ENCODE assay signal across 9 cellular contexts in genomic region chr10:15427836-15428414, GRCh38. TPM values are rescaled to one million over a fixed set of nuclear protein-coding genes. Genes with fewer than 3 reads are reported as not detected.
DNase-seq lines count a peak whose midpoint lies in the region; ATAC-seq, FAIRE-seq and TF ChIP-seq lines count a peak whose summit lies in the region.
"Had no signal": no experiment of that assay in that cellular context is flagged by ENCODE, and none has a peak within 500 bp of the region (broad histone marks: within the 10 kb centered on the region; RNA-seq: fewer than 3 reads in every experiment).

No MANE protein-coding gene starts in this region.

- no peaks in the 10 kb centered on the region for H3K9me3 Mint-ChIP-seq in astrocyte (ENCODE audit: unreplicated experiment)
- H3K9me3 Mint-ChIP-seq in activated T-helper 1 cell treated with anti-CD3 and anti-CD28 coated beads, Interleukin-12 subunit alpha, Interleukin-12 subunit beta, Interleukin-2, Interleukin-4 antibody, amounts not matched to agents 30 ng/mL and 10 ng/mL and 1 ng/mL, durations not matched to agents 14 hours and 24 hours and 36 hours: no peaks in the 10 kb centered on the region
- H3K9me3 Mint-ChIP-seq: memory B cell had no signal

- FAIRE-seq in astrocyte (lab: Jason Lieb, UNC): no peak

- no peaks in the 10 kb centered on the region for H4K20me1 ChIP-seq in astrocyte (ENCODE audit: insufficient read depth, low read length)

- no peaks in the 10 kb centered on the region for H3K36me3 Mint-ChIP-seq in astrocyte (ENCODE audit: low read depth, unreplicated experiment)
- H3K36me3 Mint-ChIP-seq in activated T-helper 1 cell treated with anti-CD3 and anti-CD28 coated beads, Interleukin-12 subunit alpha, Interleukin-12 subunit beta, Interleukin-2, Interleukin-4 antibody, amounts not matched to agents 30 ng/mL and 10 ng/mL and 1 ng/mL, durations not matched to agents 14 hours and 24 hours and 36 hours (ENCODE audit: low read depth): no peaks in the 10 kb centered on the region

- intact Hi-C loops in left lung (cut with DNase I): no loop called here
- intact Hi-C loops in activated T-helper 1 cell treated with anti-CD3 and anti-CD28 coated beads, Interleukin-12 subunit alpha, Interleukin-12 subunit beta, Interleukin-2, Interleukin-4 antibody, amounts not matched to agents 30 ng/mL and 10 ng/mL and 1 ng/mL, durations not matched to agents 14 hours and 24 hours and 36 hours (cut with micrococcal nuclease): no loop called here

- H3K9me3 ChIP-seq in astrocyte (ENCODE audit: insufficient read depth, low read depth, low read length) (no peaks in the 10 kb centered on the region), left lung (no peaks in the 10 kb centered on the region)

- peak; percentile 66 for ATAC-seq in left lung
- no peak for ATAC-seq in HG03159 (IDR thresholded peaks at IDR 0.05; ENCODE audit: unreplicated experiment)

- peak; percentile 15 for DNase-seq in DMS53 treated with DMSO at 0.1 percent for 48 hours (lab: John Stamatoyannopoulos, UW; ENCODE audit: unreplicated experiment)
- DNase-seq in LNCaP clone FGC (ENCODE audit: low read depth): peak; percentile 27
- peak; percentile 28 for DNase-seq in astrocyte (ENCODE audit: low read depth)
- DNase-seq in left lung: no peak
- no peak for DNase-seq in activated T-helper 1 cell treated with anti-CD3 and anti-CD28 coated beads, Interleukin-12 subunit alpha, Interleukin-12 subunit beta, Interleukin-2, Interleukin-4 antibody, amounts not matched to agents 30 ng/mL and 10 ng/mL and 1 ng/mL, durations not matched to agents 14 hours and 24 hours and 36 hours (ENCODE audit: low spot score)
- DNase-seq in islet precursor cell: no peak
- DNase-seq in activated gamma-delta T cell treated with Interleukin-2 at 50 U/mL for 16 hours: no peak

- no peaks in the 10 kb centered on the region for H3K27me3 Mint-ChIP-seq in astrocyte (ENCODE audit: low read depth, unreplicated experiment)
- H3K27me3 Mint-ChIP-seq in activated T-helper 1 cell treated with anti-CD3 and anti-CD28 coated beads, Interleukin-12 subunit alpha, Interleukin-12 subunit beta, Interleukin-2, Interleukin-4 antibody, amounts not matched to agents 30 ng/mL and 10 ng/mL and 1 ng/mL, durations not matched to agents 14 hours and 24 hours and 36 hours (ENCODE audit: insufficient read depth): peaks cover 7% of the 10 kb centered on the region

- no peak overlapping the region for H3K4me3 Mint-ChIP-seq in astrocyte (ENCODE audit: unreplicated experiment)
- H3K4me3 Mint-ChIP-seq in activated T-helper 1 cell treated with anti-CD3 and anti-CD28 coated beads, Interleukin-12 subunit alpha, Interleukin-12 subunit beta, Interleukin-2, Interleukin-4 antibody, amounts not matched to agents 30 ng/mL and 10 ng/mL and 1 ng/mL, durations not matched to agents 14 hours and 24 hours and 36 hours: no peak overlapping the region
- H3K4me3 Mint-ChIP-seq: memory B cell had no signal

- H3K79me2 ChIP-seq in astrocyte (ENCODE audit: insufficient read depth, low read length): no peaks in the 10 kb centered on the region

- H3K4me1 Mint-ChIP-seq in astrocyte (ENCODE audit: low read depth, unreplicated experiment): no peaks in the 10 kb centered on the region
- no peaks in the 10 kb centered on the region for H3K4me1 Mint-ChIP-seq in activated T-helper 1 cell treated with anti-CD3 and anti-CD28 coated beads, Interleukin-12 subunit alpha, Interleukin-12 subunit beta, Interleukin-2, Interleukin-4 antibody, amounts not matched to agents 30 ng/mL and 10 ng/mL and 1 ng/mL, durations not matched to agents 14 hours and 24 hours and 36 hours (ENCODE audit: low read depth)
- H3K4me1 Mint-ChIP-seq: memory B cell had no signal

- H3K27me3 ChIP-seq in astrocyte (ENCODE audit: insufficient read depth, low read length) (peaks cover 3% of the 10 kb centered on the region), left lung (peaks cover 0 to 9% of the 10 kb centered on the region in 2 donors)

- H3K27ac ChIP-seq in astrocyte (ENCODE audit: low read depth, low read length) (no peak overlapping the region), left lung (no peak overlapping the region)

- H3K4me3 ChIP-seq in LNCaP clone FGC (ENCODE audit: low read depth, low read length) (no peak overlapping the region), astrocyte (ENCODE audit: insufficient read depth, low read depth, low read length) (no peak overlapping the region), left lung (no peak overlapping the region)

- H3K36me3 ChIP-seq in astrocyte (ENCODE audit: insufficient read depth, low read length) (no peaks in the 10 kb centered on the region), left lung (no peaks in the 10 kb centered on the region)

- no peak overlapping the region for H3K27ac Mint-ChIP-seq in astrocyte (ENCODE audit: unreplicated experiment)
- no peak overlapping the region for H3K27ac Mint-ChIP-seq in activated T-helper 1 cell treated with anti-CD3 and anti-CD28 coated beads, Interleukin-12 subunit alpha, Interleukin-12 subunit beta, Interleukin-2, Interleukin-4 antibody, amounts not matched to agents 30 ng/mL and 10 ng/mL and 1 ng/mL, durations not matched to agents 14 hours and 24 hours and 36 hours
- H3K27ac Mint-ChIP-seq: memory B cell had no signal

- peak; percentile 74 for TF ChIP-seq CTCF in LNCaP clone FGC (IDR thresholded peaks at IDR 0.05; ENCODE audit: control insufficient read depth, extremely low read depth, insufficient read depth)
- TF ChIP-seq CTCF in astrocyte (IDR thresholded peaks at IDR 0.05; ENCODE audit: insufficient read depth, low read depth, low read length): peak; percentile 60
- TF ChIP-seq CTCF in left lung (IDR thresholded peaks at IDR 0.05): peak; percentile 25 to 31

- H3K4me2 ChIP-seq in astrocyte (ENCODE audit: low read length): no peak overlapping the region

- H3K9ac ChIP-seq in astrocyte (ENCODE audit: low read length): no peak overlapping the region

- H2AFZ ChIP-seq in astrocyte (ENCODE audit: low read depth, low read length): no peak overlapping the region

- H3K4me1 ChIP-seq in astrocyte (ENCODE audit: insufficient read depth, low read length) (no peaks in the 10 kb centered on the region), left lung (no peaks in the 10 kb centered on the region)

RNA-seq across cellular contexts. Expression of gene FAM171A1, which starts 56.8 kb away (rescaled TPM):
- total RNA-seq in astrocyte: 51.9 TPM in 2 replicates
- 10 to 100 TPM; 13.2 to 16.0 TPM for total RNA-seq in left lung
- 0.96 and 1.5 TPM in 2 replicates for total RNA-seq in activated T-helper 1 cell treated with anti-CD3 and anti-CD28 coated beads, Interleukin-12 subunit alpha, Interleukin-12 subunit beta, Interleukin-2, Interleukin-4 antibody, amounts not matched to agents 30 ng/mL and 10 ng/mL and 1 ng/mL, durations not matched to agents 14 hours and 24 hours and 36 hours

Comparison
In these comparisons a context has a peak if more than half of its experiments do, and no peak if none do; other contexts are left out.
1. DNase-seq: peak in DMS53 treated with DMSO at 0.1 percent for 48 hours (single experiment), LNCaP clone FGC (single experiment) and astrocyte (single experiment); none in left lung (0 of 2), activated T-helper 1 cell treated with anti-CD3 and anti-CD28 coated beads, Interleukin-12 subunit alpha, Interleukin-12 subunit beta, Interleukin-2, Interleukin-4 antibody, amounts not matched to agents 30 ng/mL and 10 ng/mL and 1 ng/mL, durations not matched to agents 14 hours and 24 hours and 36 hours (single experiment), islet precursor cell (single experiment) and activated gamma-delta T cell treated with Interleukin-2 at 50 U/mL for 16 hours (single experiment).
2. Peak in every context shown above with its lines, with median percentiles within 50 percentile points of each other: CTCF ChIP-seq.